ENCODE assay signal across 7 cellular contexts in the genomic region with DNA sequence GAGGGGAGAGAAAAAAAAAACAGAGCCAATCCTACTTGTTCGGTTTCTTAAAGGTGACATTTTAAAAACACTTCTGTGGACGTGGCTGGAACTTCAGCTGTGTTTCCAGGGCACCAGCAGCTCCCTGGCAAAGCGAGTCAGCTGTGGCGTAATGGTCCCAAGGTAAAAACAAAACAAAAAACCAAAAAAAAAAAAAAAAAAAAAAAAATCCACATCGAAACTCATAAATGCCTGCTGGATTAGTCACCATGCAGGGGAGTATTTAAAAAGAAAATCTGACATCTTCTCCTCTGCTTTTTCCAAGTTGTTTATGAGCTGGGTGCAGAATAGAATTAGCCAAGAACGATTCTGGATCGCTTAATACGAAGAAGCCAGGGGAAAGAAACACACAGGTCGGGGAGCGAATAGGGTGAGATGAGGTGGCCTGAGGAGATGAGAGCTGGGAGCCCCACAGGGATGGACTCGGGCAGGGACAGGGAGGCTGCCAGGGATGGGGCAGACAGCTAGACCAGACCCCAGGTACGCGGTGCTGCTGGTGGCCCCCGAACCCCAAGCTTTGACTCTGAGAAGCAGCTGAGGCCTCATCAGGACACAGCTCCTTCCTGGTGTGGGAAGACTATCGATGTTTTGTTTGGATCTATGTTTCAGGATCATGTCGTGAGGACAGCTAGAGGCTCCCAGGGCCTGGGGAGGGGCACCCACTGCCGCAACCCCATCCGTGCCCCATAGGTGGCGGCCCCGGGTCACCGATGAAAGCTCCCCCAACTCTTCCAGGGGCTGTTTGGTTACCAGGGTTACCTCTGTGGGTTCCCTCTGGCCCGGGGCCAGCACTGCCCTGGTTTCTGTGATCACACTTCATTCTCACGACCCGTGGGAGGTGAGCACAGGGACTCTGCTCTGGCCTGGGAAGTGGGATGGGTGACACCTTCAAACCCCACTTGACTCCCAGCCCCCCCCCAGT. TPM values are rescaled to one million over a fixed set of nuclear protein-coding genes. Genes with fewer than 3 reads are reported as not detected.
A peak's percentile ranks its signal among the peaks of the same experiment; 100 is the strongest.
DNase-seq lines count a peak whose midpoint lies in the region; ATAC-seq and TF ChIP-seq lines count a peak whose summit lies in the region.

No MANE protein-coding gene starts in this region.

- DNase-seq in NB4 (ENCODE audit: low read depth) (peak; percentile 79), type B pancreatic cell (ENCODE audit: extremely low spot score, unreplicated experiment) (peak; percentile 71)
- DNase-seq in activated CD8-positive, alpha-beta T cell treated with anti-CD3 and anti-CD28 coated beads, Interleukin-2, amount 10 ng/mL, durations not matched to agents 7 days and 5 days, result peak; percentile 71
- DNase-seq in effector memory CD8-positive, alpha-beta T cell, result peak; percentile 82 to 85 (median 84)
- no peak for DNase-seq in NK-92 treated with Interleukin-12 subunit alpha and Interleukin-12 subunit beta, amount 100 ng/mL, for 24 hours (lab: John Stamatoyannopoulos, UW)

- TF ChIP-seq CTCF in GM12873 (IDR thresholded peaks at IDR 0.05; ENCODE audit: insufficient read depth, low read depth, low read length, missing control alignments) (peak; percentile 68), NB4 (IDR thresholded peaks at IDR 0.05; ENCODE audit: low read depth, low read length) (peak; percentile 71), nephron (IDR thresholded peaks at IDR 0.05; ENCODE audit: unreplicated experiment in 3 of 3) (peak; percentile 13 to 36 (median 21)), type B pancreatic cell (conservative IDR thresholded peaks at IDR 0.05) (peak; percentile 61)

- H3K36me3 Mint-ChIP-seq in activated CD8-positive, alpha-beta T cell treated with anti-CD3 and anti-CD28 coated beads, Interleukin-2, amount 10 ng/mL, durations not matched to agents 7 days and 5 days (ENCODE audit: low read depth), result peaks cover 10% of the 10 kb centered on the region
- peaks cover 54% of the 10 kb centered on the region for H3K36me3 Mint-ChIP-seq in effector memory CD8-positive, alpha-beta T cell (ENCODE audit: insufficient read depth)
- H3K36me3 Mint-ChIP-seq in nephron (ENCODE audit: low read depth) (peaks cover 5% of the 10 kb centered on the region), type B pancreatic cell (peaks cover 4% of the 10 kb centered on the region)

- no peak overlapping the region for H3K27ac Mint-ChIP-seq in activated CD8-positive, alpha-beta T cell treated with anti-CD3 and anti-CD28 coated beads, Interleukin-2, amount 10 ng/mL, durations not matched to agents 7 days and 5 days
- H3K27ac Mint-ChIP-seq in effector memory CD8-positive, alpha-beta T cell, result peak overlapping the region; percentile 56 to 92
- H3K27ac Mint-ChIP-seq in nephron, result peak overlapping the region; percentile 79 to 89 (median 80)
- peak overlapping the region; percentile 99 for H3K27ac Mint-ChIP-seq in type B pancreatic cell

- H3K27me3 Mint-ChIP-seq in activated CD8-positive, alpha-beta T cell treated with anti-CD3 and anti-CD28 coated beads, Interleukin-2, amount 10 ng/mL, durations not matched to agents 7 days and 5 days (ENCODE audit: low read depth), result no peaks in the 10 kb centered on the region
- H3K27me3 Mint-ChIP-seq in effector memory CD8-positive, alpha-beta T cell, result no peaks in the 10 kb centered on the region
- no peaks in the 10 kb centered on the region for H3K27me3 Mint-ChIP-seq in nephron (ENCODE audit: low read depth)
- H3K27me3 Mint-ChIP-seq in type B pancreatic cell, result no peaks in the 10 kb centered on the region

- CTCF ChIA-PET in activated CD8-positive, alpha-beta T cell treated with anti-CD3 and anti-CD28 coated beads, Interleukin-2, amount 10 ng/mL, durations not matched to agents 7 days and 5 days (lab: Charles Lee), result interaction anchor here (0.7 to 5.6 kb wide), 10 partner anchors 8 to 75 kb away, joined by 3 to 50 read pairs (median 4); a partner anchor contains a TSS

- H3K4me1 Mint-ChIP-seq in activated CD8-positive, alpha-beta T cell treated with anti-CD3 and anti-CD28 coated beads, Interleukin-2, amount 10 ng/mL, durations not matched to agents 7 days and 5 days (ENCODE audit: low read depth), result peaks cover 14% of the 10 kb centered on the region
- peaks cover 14 to 15% of the 10 kb centered on the region in 2 donors for H3K4me1 Mint-ChIP-seq in effector memory CD8-positive, alpha-beta T cell (ENCODE audit: low read depth in 2 of 2)
- H3K4me1 Mint-ChIP-seq in nephron (peaks cover 18% of the 10 kb centered on the region), type B pancreatic cell (ENCODE audit: unreplicated experiment) (peaks cover 16% of the 10 kb centered on the region)

- TF ChIP-seq POLR2A in NB4 (IDR thresholded peaks at IDR 0.05; ENCODE audit: extremely low read depth, insufficient read length), result no peak

- ATAC-seq in activated CD8-positive, alpha-beta T cell treated with anti-CD3 and anti-CD28 coated beads, Interleukin-2, amount 10 ng/mL, durations not matched to agents 7 days and 5 days, result peak; percentile 38
- ATAC-seq in effector memory CD8-positive, alpha-beta T cell (replicated peaks), result peak; percentile 72

- POLR2A ChIA-PET in activated CD8-positive, alpha-beta T cell treated with anti-CD3 and anti-CD28 coated beads, Interleukin-2, amount 10 ng/mL, durations not matched to agents 7 days and 5 days (lab: Charles Lee), result interaction anchor here (0.6 to 1.3 kb wide), 3 partner anchors 8 to 431 kb away, joined by 3 to 5 read pairs (median 4); a partner anchor contains a TSS

- H3K4me3 Mint-ChIP-seq in activated CD8-positive, alpha-beta T cell treated with anti-CD3 and anti-CD28 coated beads, Interleukin-2, amount 10 ng/mL, durations not matched to agents 7 days and 5 days, result no peak overlapping the region
- H3K4me3 Mint-ChIP-seq in effector memory CD8-positive, alpha-beta T cell, result no peak overlapping the region
- peak overlapping the region; percentile 47 to 78 (median 71) for H3K4me3 Mint-ChIP-seq in nephron
- H3K4me3 Mint-ChIP-seq in type B pancreatic cell, result peak overlapping the region; percentile 83

- H3K9me3 Mint-ChIP-seq in activated CD8-positive, alpha-beta T cell treated with anti-CD3 and anti-CD28 coated beads, Interleukin-2, amount 10 ng/mL, durations not matched to agents 7 days and 5 days (ENCODE audit: insufficient read depth), result no peaks in the 10 kb centered on the region
- H3K9me3 Mint-ChIP-seq in effector memory CD8-positive, alpha-beta T cell, result no peaks in the 10 kb centered on the region
- no peaks in the 10 kb centered on the region for H3K9me3 Mint-ChIP-seq in nephron
- H3K9me3 Mint-ChIP-seq in type B pancreatic cell, result no peaks in the 10 kb centered on the region

- H3K4me3 ChIP-seq in NB4 (ENCODE audit: low read depth, low read length), result no peak overlapping the region

RNA-seq across cellular contexts. Expression of a gene that starts 3.1 kb away (rescaled TPM):
- total RNA-seq in activated CD8-positive, alpha-beta T cell treated with anti-CD3 and anti-CD28 coated beads, Interleukin-2, amount 10 ng/mL, durations not matched to agents 7 days and 5 days, result under 1 TPM; 0.31 to 0.37 TPM
- total RNA-seq in type B pancreatic cell (ENCODE audit: low replicate concordance), result 50.0 and 57.8 TPM in 2 replicates

RNA-seq across cellular contexts. Expression of a gene that starts 8.9 kb away (rescaled TPM):
- total RNA-seq in activated CD8-positive, alpha-beta T cell treated with anti-CD3 and anti-CD28 coated beads, Interleukin-2, amount 10 ng/mL, durations not matched to agents 7 days and 5 days, result 10 to 100 TPM; 18.6 to 19.0 TPM
- total RNA-seq in type B pancreatic cell (ENCODE audit: low replicate concordance), result 13.7 and 15.0 TPM in 2 replicates

RNA-seq across cellular contexts. Expression of a gene that starts 14.4 kb away (rescaled TPM):
- total RNA-seq in activated CD8-positive, alpha-beta T cell treated with anti-CD3 and anti-CD28 coated beads, Interleukin-2, amount 10 ng/mL, durations not matched to agents 7 days and 5 days, result 1 to 10 TPM; 2.7 to 3.6 TPM
- 1.1 and 2.4 TPM in 2 replicates for total RNA-seq in type B pancreatic cell (ENCODE audit: low replicate concordance)

RNA-seq across cellular contexts. Expression of a gene that starts 14.4 kb away (rescaled TPM):
- total RNA-seq in activated CD8-positive, alpha-beta T cell treated with anti-CD3 and anti-CD28 coated beads, Interleukin-2, amount 10 ng/mL, durations not matched to agents 7 days and 5 days, result 10 to 100 TPM; 63.6 to 69.6 TPM
- total RNA-seq in type B pancreatic cell (ENCODE audit: low replicate concordance), result 73.7 and 80.4 TPM in 2 replicates

RNA-seq across cellular contexts. Expression of a gene that starts 25.3 kb away (rescaled TPM):
- total RNA-seq in activated CD8-positive, alpha-beta T cell treated with anti-CD3 and anti-CD28 coated beads, Interleukin-2, amount 10 ng/mL, durations not matched to agents 7 days and 5 days, result 10 to 100 TPM; 36.5 to 39.9 TPM
- 38.2 and 42.2 TPM in 2 replicates for total RNA-seq in type B pancreatic cell (ENCODE audit: low replicate concordance)

Comparison
In these comparisons a context has a peak if more than half of its experiments do, and no peak if none do; other contexts are left out.
1. CTCF ChIP-seq: peak in every context shown above with its lines; median percentile 71 in NB4; 68 in GM12873; 61 in type B pancreatic cell; 21 in nephron.
2. H3K4me3 Mint-ChIP-seq: peak in nephron (3 of 3) and type B pancreatic cell (single experiment); none in activated CD8-positive, alpha-beta T cell treated with anti-CD3 and anti-CD28 coated beads, Interleukin-2, amount 10 ng/mL, durations not matched to agents 7 days and 5 days (single experiment) and effector memory CD8-positive, alpha-beta T cell (0 of 2).
3. RNA of a gene that starts 3.1 kb away (total RNA-seq): 50.0 to 57.8 TPM in type B pancreatic cell; 0.31 to 0.37 TPM in activated CD8-positive, alpha-beta T cell treated with anti-CD3 and anti-CD28 coated beads, Interleukin-2, amount 10 ng/mL, durations not matched to agents 7 days and 5 days; every median in the first group is over 10 times any median in the second.